Comparison of ENCODE assay signal across 8 cellular contexts in genomic region chr1:64966158-64966963, GRCh38. TPM values are rescaled to one million over a fixed set of nuclear protein-coding genes. Genes with fewer than 3 reads are reported as not detected.
A peak's percentile ranks its signal among the peaks of the same experiment; 100 is the strongest.
DNase-seq lines count a peak whose midpoint lies in the region; ATAC-seq and TF ChIP-seq lines count a peak whose summit lies in the region.

Gene JAK1 (minus strand): TSS chr1:64966549. CDS start chr1:64886264, 80,285 bp downstream.

- H3K27ac ChIP-seq in lower lobe of right lung: peak within 1 kb of the TSS; percentile 97

- POLR2A ChIA-PET in activated CD4-positive, alpha-beta memory T cell treated with anti-CD3 and anti-CD28 coated beads, Interleukin-2, amount 10 ng/mL, durations not matched to agents 7 days and 5 days (lab: Charles Lee): interaction anchor here (0.5 to 3.4 kb wide), 31 partner anchors 10 to 427 kb away, joined by 3 to 37 read pairs (median 4); no protein-coding TSS in a partner anchor

- CTCF ChIA-PET in activated CD4-positive, alpha-beta memory T cell treated with anti-CD3 and anti-CD28 coated beads, Interleukin-2, amount 10 ng/mL, durations not matched to agents 7 days and 5 days (lab: Charles Lee): interaction anchor here (0.7 to 1.8 kb wide), 4 partner anchors 12 to 102 kb away, joined by 3 to 5 read pairs (median 3); no protein-coding TSS in a partner anchor

- H3K27me3 ChIP-seq in lower lobe of right lung (ENCODE audit: low read depth): no peaks in the 10 kb centered on the region

- H3K36me3 Mint-ChIP-seq in CD14-positive monocyte: peaks cover 0 to 14% of the 10 kb centered on the region in 2 donors
- peaks cover 19% of the 10 kb centered on the region for H3K36me3 Mint-ChIP-seq in activated CD4-positive, alpha-beta memory T cell treated with anti-CD3 and anti-CD28 coated beads, Interleukin-2, amount 10 ng/mL, durations not matched to agents 7 days and 5 days (ENCODE audit: low read depth)

- peaks cover 37% of the 10 kb centered on the region for H3K4me1 ChIP-seq in lower lobe of right lung

- no peaks in the 10 kb centered on the region for H3K9me3 Mint-ChIP-seq in CD14-positive monocyte
- no peaks in the 10 kb centered on the region for H3K9me3 Mint-ChIP-seq in activated CD4-positive, alpha-beta memory T cell treated with anti-CD3 and anti-CD28 coated beads, Interleukin-2, amount 10 ng/mL, durations not matched to agents 7 days and 5 days

- H3K9me3 ChIP-seq in lower lobe of right lung: no peaks in the 10 kb centered on the region

- H3K4me3 Mint-ChIP-seq in CD14-positive monocyte: peak within 1 kb of the TSS; percentile 96
- H3K4me3 Mint-ChIP-seq in activated CD4-positive, alpha-beta memory T cell treated with anti-CD3 and anti-CD28 coated beads, Interleukin-2, amount 10 ng/mL, durations not matched to agents 7 days and 5 days: peak within 1 kb of the TSS; percentile 81

- ATAC-seq in GM19328 (IDR thresholded peaks at IDR 0.05; ENCODE audit: unreplicated experiment) (peak; percentile 73), HG03460 (IDR thresholded peaks at IDR 0.05; ENCODE audit: unreplicated experiment) (peak; percentile 77), lower lobe of right lung (peak; percentile 95 to 96)

- DNase-seq in CD14-positive monocyte (ENCODE audit: low spot score) (peak; percentile 75), NCI-H748 (lab: John Stamatoyannopoulos, UW; ENCODE audit: unreplicated experiment) (peak; percentile 85), ecto neural progenitor cell (ENCODE audit: low spot score) (peak; percentile 93), lower lobe of right lung (peak; percentile 91)
- DNase-seq in activated CD4-positive, alpha-beta memory T cell treated with anti-CD3 and anti-CD28 coated beads, Interleukin-2, amount 10 ng/mL, durations not matched to agents 7 days and 5 days: peak; percentile 90
- peak; percentile 80 to 90 (median 81) for DNase-seq in stimulated activated CD4-positive, alpha-beta T cell treated with anti-CD3 and anti-CD28 coated beads, TNF-alpha, amount 100 ng/mL, for 1 hour (ENCODE audit: low read depth in 3 of 3, low spot score in 1 of 3)

- peak within 1 kb of the TSS; percentile 81 to 95 (median 94) for H3K27ac Mint-ChIP-seq in CD14-positive monocyte
- peak within 1 kb of the TSS; percentile 88 for H3K27ac Mint-ChIP-seq in activated CD4-positive, alpha-beta memory T cell treated with anti-CD3 and anti-CD28 coated beads, Interleukin-2, amount 10 ng/mL, durations not matched to agents 7 days and 5 days

- peaks cover 7 to 14% (median 8%) of the 10 kb centered on the region in 3 donors for H3K27me3 Mint-ChIP-seq in CD14-positive monocyte (ENCODE audit: low read depth in 3 of 3)
- peaks cover 3% of the 10 kb centered on the region for H3K27me3 Mint-ChIP-seq in activated CD4-positive, alpha-beta memory T cell treated with anti-CD3 and anti-CD28 coated beads, Interleukin-2, amount 10 ng/mL, durations not matched to agents 7 days and 5 days

- intact Hi-C loops in CD14-positive monocyte (cut with micrococcal nuclease): loop anchor here (5.0 to 10.0 kb wide), 4 partner anchors 34 to 102 kb away; no protein-coding TSS in a partner anchor
- intact Hi-C loops in lower lobe of right lung (cut with DNase I): no loop called here

- H3K4me1 Mint-ChIP-seq in CD14-positive monocyte: peaks cover 55% of the 10 kb centered on the region
- H3K4me1 Mint-ChIP-seq in activated CD4-positive, alpha-beta memory T cell treated with anti-CD3 and anti-CD28 coated beads, Interleukin-2, amount 10 ng/mL, durations not matched to agents 7 days and 5 days: peaks cover 50% of the 10 kb centered on the region

- H3K4me3 ChIP-seq in lower lobe of right lung: peak within 1 kb of the TSS; percentile 91

- no peaks in the 10 kb centered on the region for H3K36me3 ChIP-seq in lower lobe of right lung

- TF ChIP-seq CTCF in CD14-positive monocyte (IDR thresholded peaks at IDR 0.05) (no peak), lower lobe of right lung (IDR thresholded peaks at IDR 0.05) (no peak)

RNA-seq across cellular contexts. Expression of gene JAK1, which starts in this region (rescaled TPM):
- 10 to 100 TPM; 43.1 to 72.6 TPM for polyA plus RNA-seq in CD14-positive monocyte
- 100 to 1,000 TPM; 204 to 205 TPM for total RNA-seq in activated CD4-positive, alpha-beta memory T cell treated with anti-CD3 and anti-CD28 coated beads, Interleukin-2, amount 10 ng/mL, durations not matched to agents 7 days and 5 days
- 156 TPM for total RNA-seq in lower lobe of right lung

Comparison
In these comparisons a context has a peak if more than half of its experiments do, and no peak if none do; other contexts are left out.
1. Peak in every context shown above with its lines: DNase-seq, ATAC-seq, H3K4me3 ChIP-seq and H3K27ac ChIP-seq.